In genomic region chr22:38035530-38035885, GRCh38 we compare ENCODE assay signal across 1 cellular context.
TF ChIP-seq lines count a peak whose summit lies in the region.

No MANE protein-coding gene starts in this region.

TF ChIP-seq in GM23338, 12 proteins besides CTCF, POLR2A, EP300 and RAD21 (continued from another document):
- no peak for TF ChIP-seq POLR2AphosphoS5 (IDR thresholded peaks at IDR 0.05; ENCODE audit: low read depth)
- TF ChIP-seq EZH2 (IDR thresholded peaks at IDR 0.05; ENCODE audit: low read depth, unreplicated experiment) = no peak
- TF ChIP-seq, protein P1, sequence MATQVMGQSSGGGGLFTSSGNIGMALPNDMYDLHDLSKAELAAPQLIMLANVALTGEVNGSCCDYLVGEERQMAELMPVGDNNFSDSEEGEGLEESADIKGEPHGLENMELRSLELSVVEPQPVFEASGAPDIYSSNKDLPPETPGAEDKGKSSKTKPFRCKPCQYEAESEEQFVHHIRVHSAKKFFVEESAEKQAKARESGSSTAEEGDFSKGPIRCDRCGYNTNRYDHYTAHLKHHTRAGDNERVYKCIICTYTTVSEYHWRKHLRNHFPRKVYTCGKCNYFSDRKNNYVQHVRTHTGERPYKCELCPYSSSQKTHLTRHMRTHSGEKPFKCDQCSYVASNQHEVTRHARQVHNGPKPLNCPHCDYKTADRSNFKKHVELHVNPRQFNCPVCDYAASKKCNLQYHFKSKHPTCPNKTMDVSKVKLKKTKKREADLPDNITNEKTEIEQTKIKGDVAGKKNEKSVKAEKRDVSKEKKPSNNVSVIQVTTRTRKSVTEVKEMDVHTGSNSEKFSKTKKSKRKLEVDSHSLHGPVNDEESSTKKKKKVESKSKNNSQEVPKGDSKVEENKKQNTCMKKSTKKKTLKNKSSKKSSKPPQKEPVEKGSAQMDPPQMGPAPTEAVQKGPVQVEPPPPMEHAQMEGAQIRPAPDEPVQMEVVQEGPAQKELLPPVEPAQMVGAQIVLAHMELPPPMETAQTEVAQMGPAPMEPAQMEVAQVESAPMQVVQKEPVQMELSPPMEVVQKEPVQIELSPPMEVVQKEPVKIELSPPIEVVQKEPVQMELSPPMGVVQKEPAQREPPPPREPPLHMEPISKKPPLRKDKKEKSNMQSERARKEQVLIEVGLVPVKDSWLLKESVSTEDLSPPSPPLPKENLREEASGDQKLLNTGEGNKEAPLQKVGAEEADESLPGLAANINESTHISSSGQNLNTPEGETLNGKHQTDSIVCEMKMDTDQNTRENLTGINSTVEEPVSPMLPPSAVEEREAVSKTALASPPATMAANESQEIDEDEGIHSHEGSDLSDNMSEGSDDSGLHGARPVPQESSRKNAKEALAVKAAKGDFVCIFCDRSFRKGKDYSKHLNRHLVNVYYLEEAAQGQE (IDR thresholded peaks at IDR 0.05; ENCODE audit: unreplicated experiment) = no peak
- no peak for TF ChIP-seq STAT1 (IDR thresholded peaks at IDR 0.05; ENCODE audit: unreplicated experiment)
